1 cellular context compared by ENCODE assay signal in the genomic region with DNA sequence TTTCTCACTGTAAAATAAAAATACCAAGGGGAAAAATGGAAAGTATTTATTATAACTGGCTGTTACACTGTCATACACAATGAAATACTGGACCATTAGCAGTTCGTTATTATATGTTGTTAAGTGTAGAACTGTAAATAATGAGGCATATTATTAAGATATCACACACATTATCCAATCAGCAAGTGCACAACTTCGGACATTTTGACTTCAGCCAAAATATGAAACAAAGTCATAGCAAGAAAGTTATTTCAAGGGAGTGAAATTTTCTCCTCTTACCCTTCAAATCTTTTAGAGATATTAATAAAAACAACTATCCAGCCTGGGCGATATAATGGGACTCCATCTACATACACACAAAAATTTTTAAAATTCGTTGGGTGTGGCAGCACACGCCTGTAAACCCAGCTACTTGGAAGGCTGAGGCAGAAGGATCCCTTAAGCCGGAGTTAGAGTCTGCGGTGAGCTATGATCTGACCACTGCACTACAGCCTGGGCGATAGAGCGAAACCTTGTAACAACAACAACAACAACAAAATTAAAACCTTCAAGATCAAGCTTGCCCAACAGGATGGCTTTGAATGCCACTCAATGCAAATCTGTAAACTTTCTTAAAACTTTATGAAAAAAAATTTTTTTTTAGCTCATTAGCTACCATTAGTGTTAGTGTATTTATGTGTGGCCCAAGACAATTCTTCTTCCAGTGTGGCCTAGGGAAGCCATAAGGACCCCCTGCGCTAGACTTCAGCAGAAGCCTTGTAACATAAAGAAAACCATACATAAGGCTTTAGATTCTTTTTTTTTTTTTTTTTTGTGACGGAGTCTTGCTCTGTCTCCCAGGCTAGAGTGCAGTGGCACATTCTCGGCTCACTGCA.
A peak's percentile ranks its signal among the peaks of the same experiment; 100 is the strongest.
TF ChIP-seq lines count a peak whose summit lies in the region.

No MANE protein-coding gene starts in this region.

TF ChIP-seq in HepG2, 621 proteins besides CTCF, POLR2A, EP300 and RAD21:
- TF ChIP-seq MED1 (CRISPR knock-in tag; IDR thresholded peaks at IDR 0.05): no peak
- 0 out of 2 replicates have a peak, but pooled peaks have one; percentile 17 for TF ChIP-seq NAIF1 (CRISPR knock-in tag; IDR thresholded peaks at IDR 0.05; ENCODE audit: borderline replicate concordance)
- no peak for TF ChIP-seq ZNF264 (CRISPR knock-in tag; IDR thresholded peaks at IDR 0.05)
- 0 out of 2 replicates have a peak, but pooled peaks have one; percentile 5 for TF ChIP-seq HDAC1 (CRISPR knock-in tag; IDR thresholded peaks at IDR 0.05)
- TF ChIP-seq, protein P1, sequence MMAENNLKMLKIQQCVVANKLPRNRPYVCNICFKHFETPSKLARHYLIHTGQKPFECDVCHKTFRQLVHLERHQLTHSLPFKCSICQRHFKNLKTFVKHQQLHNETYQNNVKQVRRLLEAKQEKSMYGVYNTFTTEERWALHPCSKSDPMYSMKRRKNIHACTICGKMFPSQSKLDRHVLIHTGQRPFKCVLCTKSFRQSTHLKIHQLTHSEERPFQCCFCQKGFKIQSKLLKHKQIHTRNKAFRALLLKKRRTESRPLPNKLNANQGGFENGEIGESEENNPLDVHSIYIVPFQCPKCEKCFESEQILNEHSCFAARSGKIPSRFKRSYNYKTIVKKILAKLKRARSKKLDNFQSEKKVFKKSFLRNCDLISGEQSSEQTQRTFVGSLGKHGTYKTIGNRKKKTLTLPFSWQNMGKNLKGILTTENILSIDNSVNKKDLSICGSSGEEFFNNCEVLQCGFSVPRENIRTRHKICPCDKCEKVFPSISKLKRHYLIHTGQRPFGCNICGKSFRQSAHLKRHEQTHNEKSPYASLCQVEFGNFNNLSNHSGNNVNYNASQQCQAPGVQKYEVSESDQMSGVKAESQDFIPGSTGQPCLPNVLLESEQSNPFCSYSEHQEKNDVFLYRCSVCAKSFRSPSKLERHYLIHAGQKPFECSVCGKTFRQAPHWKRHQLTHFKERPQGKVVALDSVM (CRISPR knock-in tag; IDR thresholded peaks at IDR 0.05): 0 out of 2 replicates have a peak, but pooled peaks have one; percentile 23
- peak; percentile 53; the same call in 1 of the 2 replicates for TF ChIP-seq ZBTB38 (CRISPR knock-in tag; IDR thresholded peaks at IDR 0.05)
TF ChIP-seq in HepG2: peak in this region for 4.
